9 cellular contexts compared by ENCODE assay signal in the genomic region with DNA sequence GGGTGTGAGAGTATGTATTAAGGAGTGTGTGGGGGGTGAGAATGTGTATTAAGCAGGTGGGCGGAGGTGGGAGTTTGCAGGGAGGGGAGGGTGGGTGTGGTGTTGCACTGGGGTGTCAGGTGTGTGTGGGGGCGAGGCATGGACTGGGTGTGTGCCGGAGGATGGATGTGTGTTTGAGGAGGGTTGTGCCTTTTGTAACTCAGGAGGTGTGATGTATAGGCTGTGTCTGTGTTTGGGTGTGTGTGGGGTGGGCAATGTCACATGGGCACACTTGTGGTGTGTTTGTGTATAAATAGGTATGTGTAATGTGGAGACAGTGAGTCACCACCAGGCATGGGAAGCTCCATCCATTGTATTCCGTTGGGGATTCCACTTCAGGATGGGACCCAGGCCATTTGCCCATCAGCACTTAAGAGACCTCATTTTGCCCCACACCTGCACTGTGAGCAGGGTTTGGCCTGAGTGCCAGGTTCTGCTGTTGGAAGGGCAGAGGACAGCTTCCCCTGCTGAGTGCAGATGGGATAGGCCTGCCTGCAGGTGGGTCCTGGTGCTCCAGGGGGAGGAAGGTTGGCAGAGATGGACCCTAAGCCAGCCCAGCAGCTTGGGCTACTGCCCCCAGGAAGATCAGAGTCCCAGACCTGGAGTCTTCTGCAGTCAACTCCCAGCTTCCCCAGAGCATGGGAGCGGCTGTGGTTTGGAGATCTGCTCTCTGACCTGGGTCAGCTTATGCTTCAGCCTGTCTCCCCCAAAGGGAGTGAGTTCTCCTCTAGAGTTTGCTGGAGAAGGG. TPM values are rescaled to one million over a fixed set of nuclear protein-coding genes. Genes with fewer than 3 reads are reported as not detected.
DNase-seq lines count a peak whose midpoint lies in the region; ATAC-seq, FAIRE-seq and TF ChIP-seq lines count a peak whose summit lies in the region.
"Had no signal": no experiment of that assay in that cellular context is flagged by ENCODE, and none has a peak within 500 bp of the region (broad histone marks: within the 10 kb centered on the region; RNA-seq: fewer than 3 reads in every experiment).

No MANE protein-coding gene starts in this region.

- H2BK15ac ChIP-seq in H1 (ENCODE audit: low read length): peak overlapping the region; percentile 78

- H2AK5ac ChIP-seq in H1 (ENCODE audit: low read depth, low read length): peak overlapping the region; percentile 47

- no peak overlapping the region for H3K14ac ChIP-seq in H1 (ENCODE audit: insufficient read length)

- no peaks in the 10 kb centered on the region for H3K9me3 ChIP-seq in MG63
- H3K9me3 ChIP-seq in H1 (ENCODE audit: insufficient read depth in 2 of 2, low read depth in 1 of 2, low read length in 1 of 2): no peaks in the 10 kb centered on the region
- H3K9me3 ChIP-seq in gastroesophageal sphincter: no peaks in the 10 kb centered on the region

- H4K20me1 ChIP-seq in H1 (replicated peaks in 1 of 2; ENCODE audit: control insufficient read depth in 1 of 2, insufficient read depth in 2 of 2, low read length in 2 of 2): peaks cover 0 to 3% of the 10 kb centered on the region in 2 experiments

- peaks cover 14% of the 10 kb centered on the region; the same call in 1 of the 2 replicates for H3K23me2 ChIP-seq in H1 (ENCODE audit: low read depth, low read length)

- H3K79me2 ChIP-seq in H1 (ENCODE audit: control insufficient read depth in 1 of 2, insufficient read depth in 2 of 2, low read length in 2 of 2): peaks cover 0 to 74% of the 10 kb centered on the region in 2 experiments

- H3K9ac ChIP-seq in H1 (replicated peaks in 1 of 4; ENCODE audit: extremely low read depth in 1 of 4, low read depth in 3 of 4, low read length in 3 of 4): no peak overlapping the region; a peak in 1 of 7 replicates

- H3K4me1 Mint-ChIP-seq in natural killer cell: peaks cover 0 to 9% of the 10 kb centered on the region in 2 donors

- TF ChIP-seq EP300 in H1 (IDR thresholded peaks at IDR 0.05; ENCODE audit: borderline replicate concordance in 1 of 2, low read depth in 2 of 2, low read length in 2 of 2) (no peak), gastroesophageal sphincter (IDR thresholded peaks at IDR 0.05) (no peak)

- no peak for FAIRE-seq in H1 (lab: Jason Lieb, UNC)

- H2AFZ ChIP-seq in H1 (ENCODE audit: low read length): no peak overlapping the region

- no peaks in the 10 kb centered on the region for H3K9me3 Mint-ChIP-seq in natural killer cell

- 41% methylated on average over 3 of the region's 5 CpGs; no CpG with 5 or more reads in 1 of the 2 experiments for WGBS in H1 (ENCODE audit: extremely low coverage in 1 of 2, insufficient coverage in 1 of 2, insufficient read length in 1 of 2, insufficient replicate concordance in 2 of 2, low coverage in 1 of 2, low lambda C conversion rate in 2 of 2, missing lambda C conversion rate in 1 of 2), 2 experiments
- WGBS in gastroesophageal sphincter (ENCODE audit: low coverage in 1 of 2), 2 donors: 71 to 73% methylated on average over 1 to 3 of the region's 5 CpGs

- H3K27me3 ChIP-seq in MG63 (no peaks in the 10 kb centered on the region), H1 (replicated peaks in 1 of 4; ENCODE audit: control insufficient read depth in 3 of 4, extremely low read depth in 1 of 4, insufficient read depth in 3 of 4, low read length in 3 of 4) (peaks cover 0 to 7% (median 3%) of the 10 kb centered on the region in 4 experiments; a peak in 3 of 7 replicates), gastroesophageal sphincter (no peaks in the 10 kb centered on the region)

- H3K18ac ChIP-seq in H1 (ENCODE audit: extremely low read depth, low read length): peak overlapping the region; percentile 26

- H3K4ac ChIP-seq in H1 (replicated peaks; ENCODE audit: insufficient read length, low read depth, low read length): peak overlapping the region; percentile 46

- H4K91ac ChIP-seq in H1 (replicated peaks; ENCODE audit: insufficient read length, low read length): peak overlapping the region; percentile 50

- CTCF ChIA-PET in H1 (lab: Charles Lee; ENCODE audit: partially characterized antibody): interaction anchor here (0.5 to 12.3 kb wide), 15 partner anchors 12 to 315 kb away, joined by 3 to 138 read pairs (median 4); no protein-coding TSS in a partner anchor

- H4K5ac ChIP-seq in H1 (ENCODE audit: insufficient read length, low read depth, low read length): no peak overlapping the region

- no peak overlapping the region for H3K23ac ChIP-seq in H1 (ENCODE audit: insufficient read length)

- ATAC-seq in natural killer cell (no peak), GM18909 (IDR thresholded peaks at IDR 0.05; ENCODE audit: poor library complexity, unreplicated experiment) (no peak), HG03097 (IDR thresholded peaks at IDR 0.05; ENCODE audit: low FRiP score, unreplicated experiment) (no peak), gastroesophageal sphincter (no peak)

- H3K4me3 Mint-ChIP-seq in natural killer cell: peak overlapping the region; percentile 49

- POLR2A ChIA-PET in H1 (lab: Charles Lee; ENCODE audit: partially characterized antibody): interaction anchor here (0.7 to 6.8 kb wide), 5 partner anchors 12 to 83 kb away, joined by 3 to 45 read pairs (median 3); no protein-coding TSS in a partner anchor

- TF ChIP-seq RAD21 in H1 (IDR thresholded peaks at IDR 0.05 in 1 of 2, conservative IDR thresholded peaks at IDR 0.05 in 1 of 2; ENCODE audit: low read depth in 2 of 2, low read length in 2 of 2): no peak; a peak in 2 of 4 replicates

- H3K79me1 ChIP-seq in H1 (ENCODE audit: low read depth, low read length): peaks cover 11% of the 10 kb centered on the region

- H3K27ac ChIP-seq in H1 (ENCODE audit: low read depth, low read length): 0 out of 2 replicates have a peak overlapping the region, but pooled peaks have one; percentile 13
- peak overlapping the region in 1 of 4 donors; percentile 67 for H3K27ac ChIP-seq in gastroesophageal sphincter

- H2BK12ac ChIP-seq in H1 (ENCODE audit: low read depth, low read length): peak overlapping the region; percentile 41; the same call in 1 of the 2 replicates

- H3K36me3 ChIP-seq in MG63: no peaks in the 10 kb centered on the region
- H3K36me3 ChIP-seq in H1 (ENCODE audit: control insufficient read depth in 2 of 4, insufficient read depth in 4 of 4, low read length in 3 of 4): no peaks in the 10 kb centered on the region
- H3K36me3 ChIP-seq in gastroesophageal sphincter: no peaks in the 10 kb centered on the region

- peak in 1 of 3 experiments; percentile 15; a peak in 1 of 4 replicates for TF ChIP-seq CTCF in H1 (IDR thresholded peaks at IDR 0.05; ENCODE audit: control extremely low read depth in 1 of 3, insufficient read depth in 1 of 3, low read depth in 1 of 3, low read length in 3 of 3)
- no peak for TF ChIP-seq CTCF in natural killer cell (IDR thresholded peaks at IDR 0.05)
- TF ChIP-seq CTCF in gastroesophageal sphincter (IDR thresholded peaks at IDR 0.05): no peak

- H3K27me3 Mint-ChIP-seq in natural killer cell (ENCODE audit: low read depth in 2 of 2): peaks cover 16 to 36% of the 10 kb centered on the region in 2 donors

- peak overlapping the region; percentile 40 for H3K56ac ChIP-seq in H1 (replicated peaks; ENCODE audit: insufficient read length, low read depth, low read length)

- H2BK20ac ChIP-seq in H1 (ENCODE audit: low read length): peak overlapping the region; percentile 92; the same call in 1 of the 2 replicates

- H3K4me3 ChIP-seq in MG63: no peak overlapping the region
- peak overlapping the region; percentile 49 to 91 (median 52) for H3K4me3 ChIP-seq in H1 (ENCODE audit: extremely low read depth in 1 of 4, insufficient read depth in 2 of 4, low read depth in 3 of 4, low read length in 4 of 4)
- peak overlapping the region in 1 of 2 donors; percentile 60 for H3K4me3 ChIP-seq in gastroesophageal sphincter

- H3K4me1 ChIP-seq in H1 (replicated peaks in 1 of 4; ENCODE audit: control insufficient read depth in 3 of 4, insufficient read depth in 4 of 4, low read length in 3 of 4) (peaks cover 29 to 61% (median 36%) of the 10 kb centered on the region in 4 experiments), gastroesophageal sphincter (peaks cover 0 to 40% (median 4%) of the 10 kb centered on the region in 3 donors)

- DNase-seq in Ammon's horn (ENCODE audit: low spot score) (peak; percentile 20), MG63 (peak; percentile 37), H1 (ENCODE audit: low read depth in 1 of 2, low spot score in 2 of 2) (no peak), natural killer cell (no peak), KG1 (lab: John Stamatoyannopoulos, UW) (no peak)
- DNase-seq: activated CD4-positive, alpha-beta T cell treated with anti-CD3 and anti-CD28 coated beads, Interleukin-2, amount 50 U/mL, for 1 hour had no signal

- H4K8ac ChIP-seq in H1 (ENCODE audit: extremely low read depth, insufficient read depth, low read length): no peak overlapping the region; the same call in 1 of the 2 replicates

- intact Hi-C loops in natural killer cell (cut with micrococcal nuclease): no loop called here

- no peak overlapping the region for H3K27ac Mint-ChIP-seq in natural killer cell

- H3K36me3 Mint-ChIP-seq in natural killer cell: no peaks in the 10 kb centered on the region

- H2BK5ac ChIP-seq in H1 (ENCODE audit: low read depth, low read length): peak overlapping the region; percentile 72; the same call in 1 of the 2 replicates

- peak overlapping the region; percentile 16 for H2BK120ac ChIP-seq in H1 (replicated peaks; ENCODE audit: low read depth, low read length)

- peak overlapping the region; percentile 90 to 99 for H3K4me2 ChIP-seq in H1 (ENCODE audit: insufficient read depth in 1 of 2, low read depth in 2 of 2, low read length in 2 of 2)

- TF ChIP-seq POLR2A in H1 (IDR thresholded peaks at IDR 0.05; ENCODE audit: control extremely low read depth in 1 of 2, low read depth in 2 of 2, low read length in 2 of 2) (no peak), gastroesophageal sphincter (IDR thresholded peaks at IDR 0.05) (no peak)

TF ChIP-seq in H1, 55 proteins besides CTCF, POLR2A, EP300 and RAD21 (continues in another document):
- TF ChIP-seq KDM4A (IDR thresholded peaks at IDR 0.05; ENCODE audit: low read depth, low read length, severe bottlenecking) (no peak), TCF12 (IDR thresholded peaks at IDR 0.05; ENCODE audit: low read depth, low read length) (no peak), GTF2F1 (IDR thresholded peaks at IDR 0.05; ENCODE audit: borderline replicate concordance, low read depth, low read length) (no peak)

RNA-seq across cellular contexts. Expression of a gene that starts 5.9 kb away (rescaled TPM):
- total RNA-seq in MG63 (2014; rRNA removed; shearing (Covaris generic); ENCODE audit: low replicate concordance): 8.0 and 11.4 TPM in 2 replicates
- 31.8 and 31.9 TPM in 2 replicates for total RNA-seq in H1 (2021; fragmentation: NEBNext Ultra II Directional; extraction: Animal tissue kit (Norgen Biotek cat#: 25700))
- 27.9 and 34.1 TPM in 2 replicates for polyA plus RNA-seq in H1 (2011; rRNA removed)
- polyA plus RNA-seq in H1 (2011; cell fraction: cytosol; rRNA removed): 22.8 TPM
- polyA plus RNA-seq in H1 (2011; cell fraction: nucleus; rRNA removed): 58.1 TPM
- 22.2 to 30.2 TPM (median 28.1 TPM) in 4 replicates for polyA plus RNA-seq in H1 (2012, experiment 1 of 2)
- polyA plus RNA-seq in H1 (2012, experiment 2 of 2): 28.3 TPM
- polyA plus RNA-seq in H1 (2013, experiment 1 of 2): 22.6 TPM
- polyA plus RNA-seq in H1 (2013, experiment 2 of 2): 24.0 TPM
- polyA minus RNA-seq in H1 (2011; rRNA and poly(A)+ RNA removed): 22.2 and 22.8 TPM in 2 replicates
- polyA minus RNA-seq in H1 (2011; cell fraction: cytosol; rRNA and poly(A)+ RNA removed): 16.0 TPM
- polyA minus RNA-seq in H1 (2011; cell fraction: nucleus; rRNA and poly(A)+ RNA removed): 19.1 TPM
- under 1 TPM; 0.09 to 0.65 (median 0.09) TPM for total RNA-seq in natural killer cell
- 1 to 10 TPM; 2.2 to 3.7 (median 3.2) TPM for total RNA-seq in gastroesophageal sphincter

Comparison
In these comparisons a context has a peak if more than half of its experiments do, and no peak if none do; other contexts are left out.
1. DNase-seq: peak in Ammon's horn (single experiment) and MG63 (single experiment); none in H1 (0 of 2), natural killer cell (single experiment) and KG1 (single experiment).